29 cellular contexts compared by ENCODE assay signal in the genomic region with DNA sequence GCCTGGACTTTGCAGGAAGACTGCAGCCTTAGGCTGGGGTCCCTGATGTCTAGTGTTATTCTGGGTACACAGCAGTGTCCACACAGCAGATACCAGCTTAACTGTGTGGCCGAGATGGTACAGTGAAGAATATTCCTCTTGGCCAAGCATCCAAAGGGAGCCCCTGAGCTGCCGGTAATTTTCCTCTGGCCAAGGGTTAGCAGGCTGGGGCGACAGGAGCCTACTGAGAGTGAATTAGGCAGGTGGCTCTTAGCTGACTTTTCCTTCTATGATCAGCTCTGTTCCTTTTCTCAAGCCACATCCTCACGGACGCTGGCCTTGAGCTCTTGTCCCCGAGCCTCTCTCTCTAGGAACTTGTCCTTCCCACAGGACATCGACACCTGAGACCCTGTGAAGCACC.
"Had no signal": no experiment of that assay in that cellular context is flagged by ENCODE, and none has a peak within 500 bp of the region (broad histone marks: within the 10 kb centered on the region; RNA-seq: fewer than 3 reads in every experiment).

No MANE protein-coding gene starts in this region.

- H3K27me3 Mint-ChIP-seq: activated CD4-positive, alpha-beta memory T cell treated with anti-CD3 and anti-CD28 coated beads, Interleukin-2, amount 10 ng/mL, durations not matched to agents 7 days and 5 days; activated CD4-positive, alpha-beta T cell treated with anti-CD3 and anti-CD28 coated beads, Interleukin-2, amount 10 ng/mL, durations not matched to agents 7 days and 5 days; activated naive CD4-positive, alpha-beta T cell treated with anti-CD3 and anti-CD28 coated beads, Interleukin-2, amount 10 ng/mL, durations not matched to agents 7 days and 5 days; activated naive CD8-positive, alpha-beta T cell treated with anti-CD3 and anti-CD28 coated beads, Interleukin-2, amount 10 ng/mL, durations not matched to agents 7 days and 5 days; central memory CD8-positive, alpha-beta T cell; effector memory CD8-positive, alpha-beta T cell had no signal

- H3K36me3 Mint-ChIP-seq: activated naive CD4-positive, alpha-beta T cell treated with anti-CD3 and anti-CD28 coated beads, Interleukin-2, amount 10 ng/mL, durations not matched to agents 7 days and 5 days; activated naive CD4-positive, alpha-beta T cell treated with anti-CD3 and anti-CD28 coated beads, Interleukin-2, amount 50 U/mL, for 72 hours; activated naive CD8-positive, alpha-beta T cell treated with anti-CD3 and anti-CD28 coated beads, Interleukin-2, amount 10 ng/mL, durations not matched to agents 7 days and 5 days; brain had no signal

- H3K4me1 ChIP-seq: foreskin keratinocyte had no signal

- H3K27ac Mint-ChIP-seq: activated CD4-positive, alpha-beta memory T cell treated with anti-CD3 and anti-CD28 coated beads, Interleukin-2, amount 10 ng/mL, durations not matched to agents 7 days and 5 days; activated CD4-positive, alpha-beta T cell treated with anti-CD3 and anti-CD28 coated beads, Interleukin-2, amount 10 ng/mL, durations not matched to agents 7 days and 5 days; activated naive CD4-positive, alpha-beta T cell treated with anti-CD3 and anti-CD28 coated beads, Interleukin-2, amount 10 ng/mL, durations not matched to agents 7 days and 5 days; activated naive CD4-positive, alpha-beta T cell treated with anti-CD3 and anti-CD28 coated beads, Interleukin-2, amount 50 U/mL, for 72 hours; activated naive CD8-positive, alpha-beta T cell treated with anti-CD3 and anti-CD28 coated beads, Interleukin-2, amount 10 ng/mL, durations not matched to agents 7 days and 5 days; activated T-helper 1 cell treated with anti-CD3 and anti-CD28 coated beads, Interleukin-12 subunit alpha, Interleukin-12 subunit beta, Interleukin-2, Interleukin-4 antibody, amounts not matched to agents 30 ng/mL and 10 ng/mL and 1 ng/mL, durations not matched to agents 14 hours and 24 hours and 36 hours; brain; effector memory CD8-positive, alpha-beta T cell had no signal

- H3K9me3 ChIP-seq: ascending aorta, breast epithelium, esophagus muscularis mucosa, gastroesophageal sphincter, heart right ventricle had no signal

- H3K4me3 Mint-ChIP-seq: activated CD4-positive, alpha-beta memory T cell treated with anti-CD3 and anti-CD28 coated beads, Interleukin-2, amount 10 ng/mL, durations not matched to agents 7 days and 5 days; activated CD4-positive, alpha-beta T cell treated with anti-CD3 and anti-CD28 coated beads, Interleukin-2, amount 10 ng/mL, durations not matched to agents 7 days and 5 days; activated naive CD4-positive, alpha-beta T cell treated with anti-CD3 and anti-CD28 coated beads, Interleukin-2, amount 10 ng/mL, durations not matched to agents 7 days and 5 days; activated naive CD8-positive, alpha-beta T cell treated with anti-CD3 and anti-CD28 coated beads, Interleukin-2, amount 10 ng/mL, durations not matched to agents 7 days and 5 days; activated T-helper 1 cell treated with anti-CD3 and anti-CD28 coated beads, Interleukin-12 subunit alpha, Interleukin-12 subunit beta, Interleukin-2, Interleukin-4 antibody, amounts not matched to agents 30 ng/mL and 10 ng/mL and 1 ng/mL, durations not matched to agents 14 hours and 24 hours and 36 hours; brain; central memory CD8-positive, alpha-beta T cell; effector memory CD8-positive, alpha-beta T cell had no signal

- H3K9me3 Mint-ChIP-seq: activated CD4-positive, alpha-beta memory T cell treated with anti-CD3 and anti-CD28 coated beads, Interleukin-2, amount 10 ng/mL, durations not matched to agents 7 days and 5 days; activated CD4-positive, alpha-beta T cell treated with anti-CD3 and anti-CD28 coated beads, Interleukin-2, amount 10 ng/mL, durations not matched to agents 7 days and 5 days; activated naive CD4-positive, alpha-beta T cell treated with anti-CD3 and anti-CD28 coated beads, Interleukin-2, amount 10 ng/mL, durations not matched to agents 7 days and 5 days; activated naive CD4-positive, alpha-beta T cell treated with anti-CD3 and anti-CD28 coated beads, Interleukin-2, amount 50 U/mL, for 72 hours; activated naive CD8-positive, alpha-beta T cell treated with anti-CD3 and anti-CD28 coated beads, Interleukin-2, amount 10 ng/mL, durations not matched to agents 7 days and 5 days; activated T-helper 1 cell treated with anti-CD3 and anti-CD28 coated beads, Interleukin-12 subunit alpha, Interleukin-12 subunit beta, Interleukin-2, Interleukin-4 antibody, amounts not matched to agents 30 ng/mL and 10 ng/mL and 1 ng/mL, durations not matched to agents 14 hours and 24 hours and 36 hours; brain; central memory CD8-positive, alpha-beta T cell; effector memory CD8-positive, alpha-beta T cell had no signal

- DNase-seq: activated CD4-positive, alpha-beta memory T cell treated with anti-CD3 and anti-CD28 coated beads, Interleukin-2, amount 10 ng/mL, durations not matched to agents 7 days and 5 days; activated CD4-positive, alpha-beta T cell treated with anti-CD3 and anti-CD28 coated beads for 1 hour; activated CD4-positive, alpha-beta T cell treated with anti-CD3 and anti-CD28 coated beads for 4 hours; activated CD4-positive, alpha-beta T cell treated with anti-CD3 and anti-CD28 coated beads, Interleukin-2, amount 10 ng/mL, durations not matched to agents 7 days and 5 days; activated CD4-positive, alpha-beta T cell treated with anti-CD3 and anti-CD28 coated beads, Interleukin-2, amount 50 U/mL, for 4 hours; activated CD4-positive, CD25-positive, alpha-beta regulatory T cell; activated CD8-positive, alpha-beta memory T cell treated with anti-CD3 and anti-CD28 coated beads, Interleukin-2, amount 50 U/mL, for 48 hours; activated gamma-delta T cell; activated naive CD4-positive, alpha-beta T cell; activated naive CD4-positive, alpha-beta T cell treated with anti-CD3 and anti-CD28 coated beads, Interleukin-2, amount 10 ng/mL, durations not matched to agents 7 days and 5 days; activated naive CD8-positive, alpha-beta T cell treated with anti-CD3 and anti-CD28 coated beads, Interleukin-2, amount 10 ng/mL, durations not matched to agents 7 days and 5 days; activated T-cell treated with anti-CD3 and anti-CD28 coated beads, Interleukin-2, amount 50 U/mL, for 48 hours; dermis blood vessel endothelial cell; effector CD4-positive, alpha-beta T cell; effector memory CD8-positive, alpha-beta T cell; erythroblast; foreskin keratinocyte; heart right ventricle; T-helper 2 cell had no signal

- H3K4me3 ChIP-seq: ascending aorta, breast epithelium, cardiac muscle cell, coronary artery, esophagus muscularis mucosa, gastroesophageal sphincter, heart right ventricle had no signal

- H3K27me3 ChIP-seq: ascending aorta, breast epithelium, cardiac muscle cell, esophagus muscularis mucosa, gastroesophageal sphincter, heart right ventricle had no signal

- H3K36me3 ChIP-seq: ascending aorta, breast epithelium, cardiac muscle cell, esophagus muscularis mucosa, heart right ventricle had no signal

- ATAC-seq: activated naive CD4-positive, alpha-beta T cell treated with anti-CD3 and anti-CD28 coated beads, Interleukin-2, amount 50 U/mL, for 72 hours; effector memory CD8-positive, alpha-beta T cell; foreskin keratinocyte; gastroesophageal sphincter; heart right ventricle had no signal

- H3K27ac ChIP-seq: ascending aorta, breast epithelium, cardiac muscle cell, coronary artery, esophagus muscularis mucosa, foreskin keratinocyte, gastroesophageal sphincter, heart right ventricle had no signal
